In genomic region chr12:75910452-75910722, GRCh38 we compare ENCODE assay signal across 21 cellular contexts.
DNase-seq lines count a peak whose midpoint lies in the region; ATAC-seq and TF ChIP-seq lines count a peak whose summit lies in the region.
"Had no signal": no experiment of that assay in that cellular context is flagged by ENCODE, and none has a peak within 500 bp of the region (broad histone marks: within the 10 kb centered on the region; RNA-seq: fewer than 3 reads in every experiment).

No MANE protein-coding gene starts in this region.

- H2AFZ ChIP-seq in Karpas-422 (ENCODE audit: low read length): peak overlapping the region; percentile 58; the same call in 1 of the 2 replicates

- H3K4me3 Mint-ChIP-seq in endodermal cell: no peak overlapping the region
- no peak overlapping the region for H3K4me3 Mint-ChIP-seq in progenitor cell of endocrine pancreas (ENCODE audit: low read depth)
- H3K4me3 Mint-ChIP-seq: activated naive CD4-positive, alpha-beta T cell treated with anti-CD3 and anti-CD28 coated beads for 36 hours; B cell; CD8-positive, alpha-beta memory T cell; H9; stimulated activated naive CD8-positive, alpha-beta T cell treated with anti-CD3 and anti-CD28 coated beads, Interleukin-15, amount 100 ng/mL, for 72 hours had no signal

- H3K27ac Mint-ChIP-seq in endodermal cell: no peak overlapping the region
- peak overlapping the region; percentile 45 for H3K27ac Mint-ChIP-seq in progenitor cell of endocrine pancreas
- no peak overlapping the region for H3K27ac Mint-ChIP-seq in activated naive CD4-positive, alpha-beta T cell treated with anti-CD3 and anti-CD28 coated beads, Interleukin-2, amount 50 U/mL, for 72 hours
- H3K27ac Mint-ChIP-seq: activated naive CD4-positive, alpha-beta T cell treated with anti-CD3 and anti-CD28 coated beads for 36 hours; B cell; stimulated activated naive CD8-positive, alpha-beta T cell treated with anti-CD3 and anti-CD28 coated beads, Interleukin-15, amount 100 ng/mL, for 72 hours had no signal

- H3K27me3 Mint-ChIP-seq in endodermal cell (ENCODE audit: insufficient read depth): no peaks in the 10 kb centered on the region
- no peaks in the 10 kb centered on the region for H3K27me3 Mint-ChIP-seq in progenitor cell of endocrine pancreas
- H3K27me3 Mint-ChIP-seq: CD8-positive, alpha-beta memory T cell had no signal

- no peaks in the 10 kb centered on the region for H4K20me1 ChIP-seq in Karpas-422 (ENCODE audit: insufficient read depth, low read depth, low read length)

- no peaks in the 10 kb centered on the region for H3K36me3 ChIP-seq in Karpas-422 (ENCODE audit: insufficient read depth, low read length)
- H3K36me3 ChIP-seq in endodermal cell (ENCODE audit: control insufficient read depth, insufficient read depth, low read length): no peaks in the 10 kb centered on the region
- no peaks in the 10 kb centered on the region for H3K36me3 ChIP-seq in SJCRH30
- H3K36me3 ChIP-seq: MG63 had no signal

- H3K9me3 ChIP-seq in Karpas-422 (ENCODE audit: low read length) (no peaks in the 10 kb centered on the region), endodermal cell (ENCODE audit: control insufficient read depth, low read length) (no peaks in the 10 kb centered on the region), SJCRH30 (replicated peaks) (no peaks in the 10 kb centered on the region)
- H3K9me3 ChIP-seq: MG63 had no signal

- H3K9me2 ChIP-seq in Karpas-422 (replicated peaks; ENCODE audit: insufficient read depth, low read length): no peaks in the 10 kb centered on the region

- no peak for ATAC-seq in activated naive CD4-positive, alpha-beta T cell treated with anti-CD3 and anti-CD28 coated beads, Interleukin-2, amount 50 U/mL, for 72 hours
- ATAC-seq in GM19328 (IDR thresholded peaks at IDR 0.05; ENCODE audit: unreplicated experiment): no peak
- ATAC-seq: stimulated activated naive CD8-positive, alpha-beta T cell treated with anti-CD3 and anti-CD28 coated beads, Interleukin-15, amount 100 ng/mL, for 72 hours had no signal

- DNase-seq in SHP77 treated with DMSO at 0.1 percent for 48 hours (lab: John Stamatoyannopoulos, UW): peak; percentile 22
- DNase-seq in SHP77 (lab: John Stamatoyannopoulos, UW): no peak
- no peak for DNase-seq in Karpas-422
- no peak for DNase-seq in endodermal cell
- no peak for DNase-seq in progenitor cell of endocrine pancreas (ENCODE audit: low spot score, unreplicated experiment)
- no peak for DNase-seq in activated naive CD4-positive, alpha-beta T cell treated with anti-CD3 and anti-CD28 coated beads, Interleukin-2, amount 50 U/mL, for 72 hours (ENCODE audit: low spot score in 2 of 2)
- DNase-seq in SJCRH30: no peak
- DNase-seq: activated CD4-positive, alpha-beta T cell treated with anti-CD3 and anti-CD28 coated beads, Interleukin-2, amount 50 U/mL, for 48 hours; activated naive CD4-positive, alpha-beta T cell treated with anti-CD3 and anti-CD28 coated beads for 36 hours; CD8-positive, alpha-beta memory T cell; DMS79; effector CD4-positive, alpha-beta T cell; GF-D8; H9; mesendoderm; MG63; stimulated activated naive CD8-positive, alpha-beta T cell treated with anti-CD3 and anti-CD28 coated beads, Interleukin-15, amount 100 ng/mL, for 72 hours; T-helper 1 cell had no signal

- H3K4me2 ChIP-seq in Karpas-422 (ENCODE audit: low read depth, low read length, poor library complexity, severe bottlenecking): no peak overlapping the region

- no peaks in the 10 kb centered on the region for H3K9me3 Mint-ChIP-seq in endodermal cell
- H3K9me3 Mint-ChIP-seq in progenitor cell of endocrine pancreas (ENCODE audit: low read depth): no peaks in the 10 kb centered on the region
- no peaks in the 10 kb centered on the region for H3K9me3 Mint-ChIP-seq in activated naive CD4-positive, alpha-beta T cell treated with anti-CD3 and anti-CD28 coated beads, Interleukin-2, amount 50 U/mL, for 72 hours
- H3K9me3 Mint-ChIP-seq: activated naive CD4-positive, alpha-beta T cell treated with anti-CD3 and anti-CD28 coated beads for 36 hours; CD8-positive, alpha-beta memory T cell; H9 had no signal

- no peak for TF ChIP-seq CTCF in endodermal cell (conservative IDR thresholded peaks at IDR 0.05)
- TF ChIP-seq CTCF in progenitor cell of endocrine pancreas (IDR thresholded peaks at IDR 0.05; ENCODE audit: unreplicated experiment): no peak

- H3K4me1 ChIP-seq in Karpas-422 (ENCODE audit: low read length): peaks cover 18% of the 10 kb centered on the region
- no peaks in the 10 kb centered on the region for H3K4me1 ChIP-seq in endodermal cell (ENCODE audit: control insufficient read depth, insufficient read depth, low read length)
- H3K4me1 ChIP-seq in SJCRH30: peaks cover 10% of the 10 kb centered on the region

- H3K27me3 ChIP-seq in Karpas-422 (ENCODE audit: low read length): no peaks in the 10 kb centered on the region
- H3K27me3 ChIP-seq in endodermal cell (ENCODE audit: control insufficient read depth, insufficient read depth, low read length, poor library complexity, severe bottlenecking): no peaks in the 10 kb centered on the region
- no peaks in the 10 kb centered on the region for H3K27me3 ChIP-seq in SJCRH30
- H3K27me3 ChIP-seq: MG63 had no signal

- H3K79me2 ChIP-seq in Karpas-422 (ENCODE audit: low read length): no peaks in the 10 kb centered on the region

- H3K36me3 Mint-ChIP-seq in endodermal cell (ENCODE audit: low read depth) (no peaks in the 10 kb centered on the region), progenitor cell of endocrine pancreas (ENCODE audit: insufficient read depth) (no peaks in the 10 kb centered on the region)
- H3K36me3 Mint-ChIP-seq in activated naive CD4-positive, alpha-beta T cell treated with anti-CD3 and anti-CD28 coated beads, Interleukin-2, amount 50 U/mL, for 72 hours: no peaks in the 10 kb centered on the region
- H3K36me3 Mint-ChIP-seq: CD8-positive, alpha-beta memory T cell had no signal

- H3K9ac ChIP-seq in Karpas-422 (ENCODE audit: low read length): no peak overlapping the region
- H3K9ac ChIP-seq in endodermal cell (ENCODE audit: extremely low read depth, low read length, poor library complexity, severe bottlenecking): no peak overlapping the region

- H3K4me1 Mint-ChIP-seq in endodermal cell (peaks cover 6% of the 10 kb centered on the region), progenitor cell of endocrine pancreas (ENCODE audit: low read depth) (peaks cover 33% of the 10 kb centered on the region)
- H3K4me1 Mint-ChIP-seq: CD8-positive, alpha-beta memory T cell had no signal

- H3K27ac ChIP-seq in Karpas-422 (ENCODE audit: low read length) (no peak overlapping the region), endodermal cell (ENCODE audit: low read depth, low read length) (peak overlapping the region; percentile 78), SJCRH30 (no peak overlapping the region)
- H3K27ac ChIP-seq: epithelial cell of prostate had no signal

- H3K4me3 ChIP-seq in Karpas-422 (ENCODE audit: low read length) (no peak overlapping the region), endodermal cell (ENCODE audit: low read length) (no peak overlapping the region), SJCRH30 (no peak overlapping the region)
- H3K4me3 ChIP-seq: MG63 had no signal
